Comparison of ENCODE assay signal across 1 cellular context in genomic region chr15:69060744-69061143, GRCh38.
TF ChIP-seq lines count a peak whose summit lies in the region.

No MANE protein-coding gene starts in this region.

TF ChIP-seq in endothelial cell of umbilical vein, 7 proteins besides CTCF, POLR2A, EP300 and RAD21:
- no peak for TF ChIP-seq MYC (IDR thresholded peaks at IDR 0.05; ENCODE audit: low read depth, low read length)
- TF ChIP-seq JUN (IDR thresholded peaks at IDR 0.05; ENCODE audit: borderline replicate concordance, insufficient read depth, insufficient read length, low read depth), result no peak
- no peak for TF ChIP-seq POLR2AphosphoS5 (IDR thresholded peaks at IDR 0.05; ENCODE audit: insufficient read depth, low read depth, low read length)
- TF ChIP-seq FOS (IDR thresholded peaks at IDR 0.05; ENCODE audit: borderline replicate concordance, insufficient read depth, low read length), result no peak
- TF ChIP-seq, protein P1, sequence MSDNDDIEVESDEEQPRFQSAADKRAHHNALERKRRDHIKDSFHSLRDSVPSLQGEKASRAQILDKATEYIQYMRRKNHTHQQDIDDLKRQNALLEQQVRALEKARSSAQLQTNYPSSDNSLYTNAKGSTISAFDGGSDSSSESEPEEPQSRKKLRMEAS (IDR thresholded peaks at IDR 0.05; ENCODE audit: insufficient read depth, insufficient read length), result no peak
- TF ChIP-seq GATA2 (IDR thresholded peaks at IDR 0.05; ENCODE audit: insufficient read depth, insufficient read length, low read depth, low read length), result no peak
- TF ChIP-seq EZH2 (IDR thresholded peaks at IDR 0.05; ENCODE audit: borderline replicate concordance, low read depth, low read length, severe bottlenecking), result no peak
TF ChIP-seq in endothelial cell of umbilical vein: peak in this region for 0.
